Comparison of ENCODE assay signal across 1 cellular context in the genomic region with DNA sequence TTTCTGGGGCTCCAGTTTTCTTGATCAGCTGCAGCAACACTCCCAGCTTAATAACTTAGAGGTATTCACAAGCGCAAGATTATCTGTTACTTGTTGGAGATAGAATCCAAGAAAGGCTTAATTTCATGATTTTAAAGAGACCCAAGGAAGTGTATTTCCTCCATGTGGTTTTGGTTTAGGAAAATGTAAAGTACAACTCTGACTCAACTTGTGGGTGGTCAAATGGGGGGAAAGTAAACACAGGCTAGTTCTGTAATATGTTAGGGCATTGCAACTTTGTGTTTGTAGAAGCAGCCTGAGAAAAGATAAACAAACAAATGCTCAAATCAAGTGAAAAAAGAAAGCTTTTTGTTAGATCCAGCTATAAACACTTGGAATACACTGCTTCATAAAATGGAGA.
TF ChIP-seq lines count a peak whose summit lies in the region.

No MANE protein-coding gene starts in this region.

TF ChIP-seq in endothelial cell of umbilical vein, 7 proteins besides CTCF, POLR2A, EP300 and RAD21:
- TF ChIP-seq JUN (IDR thresholded peaks at IDR 0.05; ENCODE audit: borderline replicate concordance, insufficient read depth, insufficient read length, low read depth) (no peak), FOS (IDR thresholded peaks at IDR 0.05; ENCODE audit: borderline replicate concordance, insufficient read depth, low read length) (no peak), MYC (IDR thresholded peaks at IDR 0.05; ENCODE audit: low read depth, low read length) (no peak)
